Comparison of ENCODE assay signal across 1 cellular context in the genomic region with DNA sequence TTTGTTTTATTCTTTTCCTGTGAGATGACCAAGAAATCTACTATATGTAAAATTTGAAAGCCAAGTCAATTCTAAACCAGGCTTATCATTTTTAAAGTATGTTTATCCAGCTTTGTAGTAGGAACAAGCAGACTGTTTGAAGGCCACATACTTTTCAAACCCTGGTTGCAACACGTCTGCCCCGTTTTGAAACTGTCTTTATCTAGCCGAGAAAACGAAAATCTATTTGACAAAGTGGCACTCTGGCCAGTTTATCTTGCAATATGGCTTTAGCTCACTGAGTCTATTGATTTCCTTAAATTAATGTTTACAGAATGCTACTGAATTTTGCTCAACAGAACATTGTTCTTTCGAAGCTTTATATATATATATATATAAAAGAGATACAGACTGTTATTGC.
TF ChIP-seq lines count a peak whose summit lies in the region.

No MANE protein-coding gene starts in this region.

TF ChIP-seq in HepG2, 621 proteins besides CTCF, POLR2A, EP300 and RAD21 (continued from another document and continues in another):
- no peak for TF ChIP-seq KDM6A (CRISPR knock-in tag; IDR thresholded peaks at IDR 0.05; ENCODE audit: low read depth)
- TF ChIP-seq CREB1 (IDR thresholded peaks at IDR 0.05), result no peak
- peak; percentile 60; the same call in 1 of the 2 replicates for TF ChIP-seq CREB1 (CRISPR knock-in tag; IDR thresholded peaks at IDR 0.05)
- TF ChIP-seq, protein P1, sequence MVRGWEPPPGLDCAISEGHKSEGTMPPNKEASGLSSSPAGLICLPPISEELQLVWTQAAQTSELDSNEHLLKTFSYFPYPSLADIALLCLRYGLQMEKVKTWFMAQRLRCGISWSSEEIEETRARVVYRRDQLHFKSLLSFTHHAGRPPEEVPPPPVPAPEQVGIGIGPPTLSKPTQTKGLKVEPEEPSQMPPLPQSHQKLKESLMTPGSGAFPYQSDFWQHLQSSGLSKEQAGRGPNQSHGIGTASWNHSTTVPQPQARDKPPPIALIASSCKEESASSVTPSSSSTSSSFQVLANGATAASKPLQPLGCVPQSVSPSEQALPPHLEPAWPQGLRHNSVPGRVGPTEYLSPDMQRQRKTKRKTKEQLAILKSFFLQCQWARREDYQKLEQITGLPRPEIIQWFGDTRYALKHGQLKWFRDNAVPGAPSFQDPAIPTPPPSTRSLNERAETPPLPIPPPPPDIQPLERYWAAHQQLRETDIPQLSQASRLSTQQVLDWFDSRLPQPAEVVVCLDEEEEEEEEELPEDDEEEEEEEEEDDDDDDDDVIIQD (CRISPR knock-in tag; IDR thresholded peaks at IDR 0.05; ENCODE audit: low read depth), result peak; percentile 16; the same call in 1 of the 2 replicates
- TF ChIP-seq TEAD3 (CRISPR knock-in tag; optimal IDR thresholded peaks at IDR 0.05; ENCODE audit: borderline replicate concordance), result peak; percentile 73
- TF ChIP-seq TEAD2 (CRISPR knock-in tag; IDR thresholded peaks at IDR 0.05), result no peak
- no peak for TF ChIP-seq IKZF4 (CRISPR knock-in tag; IDR thresholded peaks at IDR 0.05; ENCODE audit: borderline replicate concordance, low read depth, not compliant biosample characterization)
- TF ChIP-seq GATAD2A (CRISPR knock-in tag; IDR thresholded peaks at IDR 0.05), result peak; percentile 97
- TF ChIP-seq DMAP1 (CRISPR knock-in tag; IDR thresholded peaks at IDR 0.05), result peak; percentile 23; the same call in 1 of the 2 replicates
- peak; percentile 69; the same call in 1 of the 2 replicates for TF ChIP-seq TFE3 (CRISPR knock-in tag; IDR thresholded peaks at IDR 0.05)
- TF ChIP-seq SOX13 (IDR thresholded peaks at IDR 0.05), result peak; percentile 74
- peak in 1 of 2 experiments; percentile 89; a peak in 2 of 4 replicates for TF ChIP-seq SOX13 (CRISPR knock-in tag; conservative IDR thresholded peaks at IDR 0.05 in 1 of 2, IDR thresholded peaks at IDR 0.05 in 1 of 2)
- TF ChIP-seq HOXA3 (CRISPR knock-in tag; IDR thresholded peaks at IDR 0.05), result peak; percentile 17; the same call in 1 of the 2 replicates
- TF ChIP-seq TBX3 (IDR thresholded peaks at IDR 0.05; ENCODE audit: borderline replicate concordance), result peak; percentile 59; the same call in 1 of the 2 replicates
- TF ChIP-seq EED (CRISPR knock-in tag; IDR thresholded peaks at IDR 0.05), result no peak
- TF ChIP-seq KAT2B (IDR thresholded peaks at IDR 0.05; ENCODE audit: borderline replicate concordance, low read depth, low read length), result 0 out of 2 replicates have a peak, but pooled peaks have one; percentile 38
- TF ChIP-seq ZNF292 (CRISPR knock-in tag; IDR thresholded peaks at IDR 0.05; ENCODE audit: borderline replicate concordance, low read depth), result no peak
- peak; percentile 49; the same call in 1 of the 2 replicates for TF ChIP-seq REPIN1 (CRISPR knock-in tag; IDR thresholded peaks at IDR 0.05; ENCODE audit: borderline replicate concordance, low read depth)
- no peak for TF ChIP-seq ZNF570 (CRISPR knock-in tag; IDR thresholded peaks at IDR 0.05; ENCODE audit: borderline replicate concordance)
- TF ChIP-seq ISL2 (CRISPR knock-in tag; IDR thresholded peaks at IDR 0.05), result peak; percentile 99
- TF ChIP-seq ZBTB25 (CRISPR knock-in tag; IDR thresholded peaks at IDR 0.05), result 0 out of 2 replicates have a peak, but pooled peaks have one; percentile 51
- peak; percentile 67; the same call in 1 of the 2 replicates for TF ChIP-seq ZBTB20 (CRISPR knock-in tag; IDR thresholded peaks at IDR 0.05; ENCODE audit: borderline replicate concordance, low read depth)
- TF ChIP-seq ZNF614 (CRISPR knock-in tag; IDR thresholded peaks at IDR 0.05; ENCODE audit: borderline replicate concordance), result no peak
- TF ChIP-seq, protein P2, sequence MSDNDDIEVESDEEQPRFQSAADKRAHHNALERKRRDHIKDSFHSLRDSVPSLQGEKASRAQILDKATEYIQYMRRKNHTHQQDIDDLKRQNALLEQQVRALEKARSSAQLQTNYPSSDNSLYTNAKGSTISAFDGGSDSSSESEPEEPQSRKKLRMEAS (IDR thresholded peaks at IDR 0.05), result 0 out of 2 replicates have a peak, but pooled peaks have one; percentile 28
- TF ChIP-seq PPARG (CRISPR knock-in tag; conservative IDR thresholded peaks at IDR 0.05), result peak; percentile 75; the same call in 1 of the 2 replicates
- TF ChIP-seq MLX (CRISPR knock-in tag; IDR thresholded peaks at IDR 0.05), result no peak
- no peak; the same call in 1 of the 2 replicates for TF ChIP-seq IRF2 (CRISPR knock-in tag; IDR thresholded peaks at IDR 0.05)
- TF ChIP-seq ONECUT2 (CRISPR knock-in tag; IDR thresholded peaks at IDR 0.05), result peak; percentile 96
- TF ChIP-seq SOX5 (CRISPR knock-in tag; IDR thresholded peaks at IDR 0.05; ENCODE audit: borderline replicate concordance), result peak; percentile 70; the same call in 1 of the 2 replicates
- no peak for TF ChIP-seq SOX6 (IDR thresholded peaks at IDR 0.05)
- peak; percentile 89 for TF ChIP-seq SOX6 (CRISPR knock-in tag; IDR thresholded peaks at IDR 0.05)
- TF ChIP-seq GATA4 (IDR thresholded peaks at IDR 0.05; ENCODE audit: borderline replicate concordance, low read depth), result peak; percentile 90
- peak; percentile 85 for TF ChIP-seq HNF4A (CRISPR knock-in tag; IDR thresholded peaks at IDR 0.05)
- TF ChIP-seq FOXK1 (CRISPR knock-in tag; IDR thresholded peaks at IDR 0.05; ENCODE audit: borderline replicate concordance, low read depth), result peak; percentile 53; the same call in 1 of the 2 replicates
- TF ChIP-seq MAZ (IDR thresholded peaks at IDR 0.05; ENCODE audit: borderline replicate concordance, low read depth, low read length), result no peak
- TF ChIP-seq MAZ (CRISPR knock-in tag; IDR thresholded peaks at IDR 0.05; ENCODE audit: low read depth), result no peak; the same call in 1 of the 2 replicates
- TF ChIP-seq SSRP1 (CRISPR knock-in tag; IDR thresholded peaks at IDR 0.05), result no peak
- no peak; the same call in 1 of the 2 replicates for TF ChIP-seq MIER3 (CRISPR knock-in tag; IDR thresholded peaks at IDR 0.05; ENCODE audit: borderline replicate concordance)
- peak; percentile 50 for TF ChIP-seq ZNF331 (CRISPR knock-in tag; IDR thresholded peaks at IDR 0.05)
- TF ChIP-seq HNF4G (IDR thresholded peaks at IDR 0.05; ENCODE audit: borderline replicate concordance, low read depth, low read length), result peak; percentile 68
- TF ChIP-seq HNF4G (CRISPR knock-in tag; IDR thresholded peaks at IDR 0.05; ENCODE audit: borderline replicate concordance, low read depth), result no peak
- TF ChIP-seq MAF1 (CRISPR knock-in tag; IDR thresholded peaks at IDR 0.05; ENCODE audit: borderline replicate concordance), result no peak
- TF ChIP-seq PREB (CRISPR knock-in tag; IDR thresholded peaks at IDR 0.05), result no peak
- peak in 1 of 2 experiments; percentile 64; a peak in 1 of 4 replicates for TF ChIP-seq ATF4 (CRISPR knock-in tag; IDR thresholded peaks at IDR 0.05)
- 0 out of 2 replicates have a peak, but pooled peaks have one; percentile 22 for TF ChIP-seq TARDBP (CRISPR knock-in tag; IDR thresholded peaks at IDR 0.05)
- TF ChIP-seq SP140L (CRISPR knock-in tag; IDR thresholded peaks at IDR 0.05; ENCODE audit: borderline replicate concordance), result no peak
- TF ChIP-seq ZBTB7B (CRISPR knock-in tag; IDR thresholded peaks at IDR 0.05), result 0 out of 2 replicates have a peak, but pooled peaks have one; percentile 23
- TF ChIP-seq FOXA3 (CRISPR knock-in tag; IDR thresholded peaks at IDR 0.05), result peak; percentile 86
- TF ChIP-seq CEBPG (CRISPR knock-in tag; IDR thresholded peaks at IDR 0.05), result peak; percentile 94
- no peak for TF ChIP-seq JUNB (CRISPR knock-in tag; IDR thresholded peaks at IDR 0.05; ENCODE audit: borderline replicate concordance)
- TF ChIP-seq PTBP1 (IDR thresholded peaks at IDR 0.05; ENCODE audit: low read depth, low read length, poor library complexity, severe bottlenecking), result no peak
- peak; percentile 34; the same call in 1 of the 2 replicates for TF ChIP-seq ELF3 (CRISPR knock-in tag; IDR thresholded peaks at IDR 0.05)
- peak; percentile 96 for TF ChIP-seq CEBPB (IDR thresholded peaks at IDR 0.05; ENCODE audit: borderline replicate concordance, low read depth, low read length)
- no peak for TF ChIP-seq ZNF230 (CRISPR knock-in tag; IDR thresholded peaks at IDR 0.05)
- peak; percentile 50; the same call in 1 of the 2 replicates for TF ChIP-seq HMG20B (CRISPR knock-in tag; conservative IDR thresholded peaks at IDR 0.05)
- peak; percentile 96 for TF ChIP-seq TCF7 (IDR thresholded peaks at IDR 0.05; ENCODE audit: low read depth)
- peak; percentile 45; the same call in 1 of the 2 replicates for TF ChIP-seq SP5 (CRISPR knock-in tag; IDR thresholded peaks at IDR 0.05; ENCODE audit: borderline replicate concordance, low read depth)
- TF ChIP-seq POGZ (CRISPR knock-in tag; IDR thresholded peaks at IDR 0.05), result peak; percentile 64; the same call in 1 of the 2 replicates
- TF ChIP-seq, protein P3, sequence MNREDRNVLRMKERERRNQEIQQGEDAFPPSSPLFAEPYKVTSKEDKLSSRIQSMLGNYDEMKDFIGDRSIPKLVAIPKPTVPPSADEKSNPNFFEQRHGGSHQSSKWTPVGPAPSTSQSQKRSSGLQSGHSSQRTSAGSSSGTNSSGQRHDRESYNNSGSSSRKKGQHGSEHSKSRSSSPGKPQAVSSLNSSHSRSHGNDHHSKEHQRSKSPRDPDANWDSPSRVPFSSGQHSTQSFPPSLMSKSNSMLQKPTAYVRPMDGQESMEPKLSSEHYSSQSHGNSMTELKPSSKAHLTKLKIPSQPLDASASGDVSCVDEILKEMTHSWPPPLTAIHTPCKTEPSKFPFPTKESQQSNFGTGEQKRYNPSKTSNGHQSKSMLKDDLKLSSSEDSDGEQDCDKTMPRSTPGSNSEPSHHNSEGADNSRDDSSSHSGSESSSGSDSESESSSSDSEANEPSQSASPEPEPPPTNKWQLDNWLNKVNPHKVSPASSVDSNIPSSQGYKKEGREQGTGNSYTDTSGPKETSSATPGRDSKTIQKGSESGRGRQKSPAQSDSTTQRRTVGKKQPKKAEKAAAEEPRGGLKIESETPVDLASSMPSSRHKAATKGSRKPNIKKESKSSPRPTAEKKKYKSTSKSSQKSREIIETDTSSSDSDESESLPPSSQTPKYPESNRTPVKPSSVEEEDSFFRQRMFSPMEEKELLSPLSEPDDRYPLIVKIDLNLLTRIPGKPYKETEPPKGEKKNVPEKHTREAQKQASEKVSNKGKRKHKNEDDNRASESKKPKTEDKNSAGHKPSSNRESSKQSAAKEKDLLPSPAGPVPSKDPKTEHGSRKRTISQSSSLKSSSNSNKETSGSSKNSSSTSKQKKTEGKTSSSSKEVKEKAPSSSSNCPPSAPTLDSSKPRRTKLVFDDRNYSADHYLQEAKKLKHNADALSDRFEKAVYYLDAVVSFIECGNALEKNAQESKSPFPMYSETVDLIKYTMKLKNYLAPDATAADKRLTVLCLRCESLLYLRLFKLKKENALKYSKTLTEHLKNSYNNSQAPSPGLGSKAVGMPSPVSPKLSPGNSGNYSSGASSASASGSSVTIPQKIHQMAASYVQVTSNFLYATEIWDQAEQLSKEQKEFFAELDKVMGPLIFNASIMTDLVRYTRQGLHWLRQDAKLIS (CRISPR knock-in tag; IDR thresholded peaks at IDR 0.05), result no peak
- TF ChIP-seq ZNF18 (CRISPR knock-in tag; IDR thresholded peaks at IDR 0.05; ENCODE audit: insufficient replicate concordance), result no peak
